Comparison of ENCODE assay signal across 9 cellular contexts in genomic region chr16:67804853-67805542, GRCh38. TPM values are rescaled to one million over a fixed set of nuclear protein-coding genes. Genes with fewer than 3 reads are reported as not detected.
DNase-seq lines count a peak whose midpoint lies in the region; ATAC-seq, FAIRE-seq and TF ChIP-seq lines count a peak whose summit lies in the region.
"Had no signal": no experiment of that assay in that cellular context is flagged by ENCODE, and none has a peak within 500 bp of the region (broad histone marks: within the 10 kb centered on the region; RNA-seq: fewer than 3 reads in every experiment).

No MANE protein-coding gene starts in this region.

- whole genome bisulfite sequencing in small intestine, 3 donors, result 71 to 78% (median 72%) methylated on average over 4 of the region's 4 CpGs

- H3K9me3 ChIP-seq in MM.1S (replicated peaks; ENCODE audit: insufficient read depth, low read length) (no peaks in the 10 kb centered on the region), small intestine (ENCODE audit: control insufficient read depth, low read depth) (no peaks in the 10 kb centered on the region)

- H3K4me3 Mint-ChIP-seq in CD14-positive monocyte, result peak overlapping the region; percentile 84 to 94
- peak overlapping the region; percentile 94 for H3K4me3 Mint-ChIP-seq in dendritic cell treated with granulocyte-macrophage colony-stimulating factor and Interleukin-4, amounts not matched to agents 40 ng/mL and 50 ng/mL, for 4 days
- peak overlapping the region; percentile 83 for H3K4me3 Mint-ChIP-seq in natural killer cell treated with Interleukin-12 subunit alpha and Interleukin-12 subunit beta and Interleukin-15 and Interleukin-18, amount 100 ng/mL, for 72 hours

- ATAC-seq in natural killer cell treated with Interleukin-12 subunit alpha and Interleukin-12 subunit beta and Interleukin-15 and Interleukin-18, amount 100 ng/mL, for 72 hours, result no peak
- no peak for ATAC-seq in HG02973 (IDR thresholded peaks at IDR 0.05; ENCODE audit: unreplicated experiment)

- no peaks in the 10 kb centered on the region for H4K20me1 ChIP-seq in MM.1S (ENCODE audit: insufficient read depth, low read length)

- H3K27ac Mint-ChIP-seq in CD14-positive monocyte, result peak overlapping the region in 4 of 7 donors; percentile 19 to 82 (median 62)
- H3K27ac Mint-ChIP-seq in dendritic cell treated with granulocyte-macrophage colony-stimulating factor and Interleukin-4, amounts not matched to agents 40 ng/mL and 50 ng/mL, for 4 days, result peak overlapping the region; percentile 88
- peak overlapping the region; percentile 49 to 86 for H3K27ac Mint-ChIP-seq in natural killer cell treated with Interleukin-12 subunit alpha and Interleukin-12 subunit beta and Interleukin-15 and Interleukin-18, amount 100 ng/mL, for 72 hours

- peaks cover 61% of the 10 kb centered on the region for H3K79me2 ChIP-seq in MM.1S (ENCODE audit: low read length)

- peaks cover 28 to 42% of the 10 kb centered on the region in 2 donors for H3K36me3 Mint-ChIP-seq in CD14-positive monocyte
- peaks cover 54% of the 10 kb centered on the region for H3K36me3 Mint-ChIP-seq in dendritic cell treated with granulocyte-macrophage colony-stimulating factor and Interleukin-4, amounts not matched to agents 40 ng/mL and 50 ng/mL, for 4 days (ENCODE audit: low read depth)
- H3K36me3 Mint-ChIP-seq in natural killer cell treated with Interleukin-12 subunit alpha and Interleukin-12 subunit beta and Interleukin-15 and Interleukin-18, amount 100 ng/mL, for 72 hours, result no peaks in the 10 kb centered on the region

- no peaks in the 10 kb centered on the region for H3K36me3 ChIP-seq in MM.1S (replicated peaks; ENCODE audit: insufficient read depth, low read length)
- H3K36me3 ChIP-seq in small intestine (ENCODE audit: control insufficient read depth in 2 of 2, insufficient read depth in 2 of 2, low read length in 2 of 2), result peaks cover 4 to 6% of the 10 kb centered on the region in 2 donors

- peaks cover 0 to 2% (median 0%) of the 10 kb centered on the region in 3 donors for H3K27me3 Mint-ChIP-seq in CD14-positive monocyte (ENCODE audit: low read depth in 3 of 3)
- H3K27me3 Mint-ChIP-seq in dendritic cell treated with granulocyte-macrophage colony-stimulating factor and Interleukin-4, amounts not matched to agents 40 ng/mL and 50 ng/mL, for 4 days, result no peaks in the 10 kb centered on the region
- H3K27me3 Mint-ChIP-seq in natural killer cell treated with Interleukin-12 subunit alpha and Interleukin-12 subunit beta and Interleukin-15 and Interleukin-18, amount 100 ng/mL, for 72 hours, result no peaks in the 10 kb centered on the region

- peaks cover 39% of the 10 kb centered on the region for H3K4me1 Mint-ChIP-seq in CD14-positive monocyte
- peaks cover 43% of the 10 kb centered on the region for H3K4me1 Mint-ChIP-seq in dendritic cell treated with granulocyte-macrophage colony-stimulating factor and Interleukin-4, amounts not matched to agents 40 ng/mL and 50 ng/mL, for 4 days (ENCODE audit: low read depth)
- peaks cover 46 to 48% of the 10 kb centered on the region in 2 donors for H3K4me1 Mint-ChIP-seq in natural killer cell treated with Interleukin-12 subunit alpha and Interleukin-12 subunit beta and Interleukin-15 and Interleukin-18, amount 100 ng/mL, for 72 hours (ENCODE audit: low read depth in 2 of 2)

- H3K9me3 Mint-ChIP-seq in CD14-positive monocyte, result no peaks in the 10 kb centered on the region
- H3K9me3 Mint-ChIP-seq in dendritic cell treated with granulocyte-macrophage colony-stimulating factor and Interleukin-4, amounts not matched to agents 40 ng/mL and 50 ng/mL, for 4 days, result no peaks in the 10 kb centered on the region
- no peaks in the 10 kb centered on the region for H3K9me3 Mint-ChIP-seq in natural killer cell treated with Interleukin-12 subunit alpha and Interleukin-12 subunit beta and Interleukin-15 and Interleukin-18, amount 100 ng/mL, for 72 hours

- no peaks in the 10 kb centered on the region for H3K27me3 ChIP-seq in MM.1S (replicated peaks; ENCODE audit: insufficient read depth, low read length)
- H3K27me3 ChIP-seq in small intestine (ENCODE audit: control insufficient read depth in 2 of 2, insufficient read depth in 2 of 2, low read length in 2 of 2), result no peaks in the 10 kb centered on the region

- peak overlapping the region; percentile 82 for H3K9ac ChIP-seq in MM.1S (ENCODE audit: low read length)

- H2AFZ ChIP-seq in MM.1S (ENCODE audit: low read length), result no peak overlapping the region

- H3K9me2 ChIP-seq in MM.1S (replicated peaks; ENCODE audit: insufficient read depth, low read length), result no peaks in the 10 kb centered on the region

- no peaks in the 10 kb centered on the region for H3F3A ChIP-seq in MM.1S (ENCODE audit: insufficient read depth, low read length)

- TF ChIP-seq CTCF in CD14-positive monocyte (IDR thresholded peaks at IDR 0.05), result no peak
- TF ChIP-seq CTCF in MM.1S (IDR thresholded peaks at IDR 0.05; ENCODE audit: low read length), result no peak

- FAIRE-seq in small intestine (lab: Jason Lieb, UNC), result no peak

- no peak for DNase-seq in CD14-positive monocyte (ENCODE audit: low spot score)
- no peak for DNase-seq in MM.1S
- DNase-seq in natural killer cell treated with Interleukin-12 subunit alpha and Interleukin-12 subunit beta and Interleukin-15 and Interleukin-18, amount 100 ng/mL, for 72 hours (ENCODE audit: low spot score), result peak; percentile 25
- no peak for DNase-seq in small intestine
- no peak for DNase-seq in HuH-7 (ENCODE audit: low spot score)
- DNase-seq in COR-L47 (lab: John Stamatoyannopoulos, UW), result no peak
- DNase-seq: NCI-H1694 treated with DMSO at 0.1 percent for 48 hours had no signal

- H3K27ac ChIP-seq in MM.1S (ENCODE audit: low read length), result peak overlapping the region; percentile 33; the same call in 1 of the 2 replicates
- H3K27ac ChIP-seq in small intestine (ENCODE audit: low read depth in 1 of 2, low read length in 1 of 2), result no peak overlapping the region

- H3K4me3 ChIP-seq in MM.1S (ENCODE audit: low read length), result peak overlapping the region; percentile 89
- H3K4me3 ChIP-seq in small intestine (ENCODE audit: low read depth in 1 of 2, low read length in 2 of 2), result peak overlapping the region in 1 of 2 donors; percentile 96

- H3K4me1 ChIP-seq in MM.1S (ENCODE audit: low read length) (peaks cover 9% of the 10 kb centered on the region), small intestine (ENCODE audit: control insufficient read depth in 2 of 2, insufficient read depth in 1 of 2, low read depth in 1 of 2, low read length in 1 of 2) (peaks cover 5 to 9% of the 10 kb centered on the region in 2 donors)

- H3K4me2 ChIP-seq in MM.1S (ENCODE audit: low read depth, low read length), result peak overlapping the region; percentile 90

- intact Hi-C loops in CD14-positive monocyte (cut with micrococcal nuclease), result loop anchor here (5.0 to 10.0 kb wide), 3 partner anchors 87 to 140 kb away; partner anchors contain the start of genes ACD (in 1 of the 2), C16orf86 (in 1 of the 2), ENKD1 (in 1 of the 2) and PARD6A (in 1 of the 2)
- intact Hi-C loops in dendritic cell treated with granulocyte-macrophage colony-stimulating factor and Interleukin-4, amounts not matched to agents 40 ng/mL and 50 ng/mL, for 4 days (cut with micrococcal nuclease), result loop anchor here (5.0 kb wide), 1 partner anchor 282 kb away; the partner anchor contains the start of gene NFATC3

RNA-seq across cellular contexts. Expression of gene RANBP10, which starts 1.4 kb away (rescaled TPM):
- polyA plus RNA-seq in CD14-positive monocyte (1 to 10 TPM; 6.4 to 6.6 TPM), small intestine (10 to 100 TPM in 1 of 3 donors, 1 to 10 TPM in 2; 5.9 to 10.7 (median 9.4) TPM)
- total RNA-seq in natural killer cell treated with Interleukin-12 subunit alpha and Interleukin-12 subunit beta and Interleukin-15 and Interleukin-18, amount 100 ng/mL, for 72 hours, result 10 to 100 TPM; 28.0 to 31.0 TPM

RNA-seq across cellular contexts. Expression of gene TSNAXIP1, which starts 1.7 kb away (rescaled TPM):
- polyA plus RNA-seq in CD14-positive monocyte (not detected), small intestine (under 1 TPM in 1 of 3 donors, not detected in 2; 0.72 TPM)
- total RNA-seq in natural killer cell treated with Interleukin-12 subunit alpha and Interleukin-12 subunit beta and Interleukin-15 and Interleukin-18, amount 100 ng/mL, for 72 hours, result 1 to 10 TPM in 1 of 2 donors, under 1 TPM in 1; 0.24 to 1.1 TPM

RNA-seq across cellular contexts. Expression of gene THAP11, which starts 37.1 kb away (rescaled TPM):
- polyA plus RNA-seq in CD14-positive monocyte (10 to 100 TPM; 52.5 to 84.2 TPM), small intestine (10 to 100 TPM; 15.0 to 21.7 (median 16.8) TPM)
- 10 to 100 TPM; 30.5 to 45.9 TPM for total RNA-seq in natural killer cell treated with Interleukin-12 subunit alpha and Interleukin-12 subunit beta and Interleukin-15 and Interleukin-18, amount 100 ng/mL, for 72 hours

RNA-seq across cellular contexts. Expression of gene NUTF2, which starts 41.7 kb away (rescaled TPM):
- polyA plus RNA-seq in CD14-positive monocyte (100 to 1,000 TPM in 1 of 2 donors, 10 to 100 TPM in 1; 90.3 to 104 TPM), small intestine (100 to 1,000 TPM in 1 of 3 donors, 10 to 100 TPM in 2; 77.3 to 104 (median 99.6) TPM)
- total RNA-seq in natural killer cell treated with Interleukin-12 subunit alpha and Interleukin-12 subunit beta and Interleukin-15 and Interleukin-18, amount 100 ng/mL, for 72 hours, result 100 to 1,000 TPM; 114 to 124 TPM

RNA-seq across cellular contexts. Expression of gene CENPT, which starts 42.5 kb away (rescaled TPM):
- 10 to 100 TPM in 1 of 2 donors, 1 to 10 TPM in 1; 8.3 to 12.4 TPM for polyA plus RNA-seq in CD14-positive monocyte
- total RNA-seq in natural killer cell treated with Interleukin-12 subunit alpha and Interleukin-12 subunit beta and Interleukin-15 and Interleukin-18, amount 100 ng/mL, for 72 hours, result 10 to 100 TPM; 51.6 to 83.7 TPM
- 100 to 1,000 TPM in 1 of 3 donors, 10 to 100 TPM in 2; 25.3 to 111 (median 45.1) TPM for polyA plus RNA-seq in small intestine
